Comparison of ENCODE assay signal across 8 cellular contexts in the genomic region with DNA sequence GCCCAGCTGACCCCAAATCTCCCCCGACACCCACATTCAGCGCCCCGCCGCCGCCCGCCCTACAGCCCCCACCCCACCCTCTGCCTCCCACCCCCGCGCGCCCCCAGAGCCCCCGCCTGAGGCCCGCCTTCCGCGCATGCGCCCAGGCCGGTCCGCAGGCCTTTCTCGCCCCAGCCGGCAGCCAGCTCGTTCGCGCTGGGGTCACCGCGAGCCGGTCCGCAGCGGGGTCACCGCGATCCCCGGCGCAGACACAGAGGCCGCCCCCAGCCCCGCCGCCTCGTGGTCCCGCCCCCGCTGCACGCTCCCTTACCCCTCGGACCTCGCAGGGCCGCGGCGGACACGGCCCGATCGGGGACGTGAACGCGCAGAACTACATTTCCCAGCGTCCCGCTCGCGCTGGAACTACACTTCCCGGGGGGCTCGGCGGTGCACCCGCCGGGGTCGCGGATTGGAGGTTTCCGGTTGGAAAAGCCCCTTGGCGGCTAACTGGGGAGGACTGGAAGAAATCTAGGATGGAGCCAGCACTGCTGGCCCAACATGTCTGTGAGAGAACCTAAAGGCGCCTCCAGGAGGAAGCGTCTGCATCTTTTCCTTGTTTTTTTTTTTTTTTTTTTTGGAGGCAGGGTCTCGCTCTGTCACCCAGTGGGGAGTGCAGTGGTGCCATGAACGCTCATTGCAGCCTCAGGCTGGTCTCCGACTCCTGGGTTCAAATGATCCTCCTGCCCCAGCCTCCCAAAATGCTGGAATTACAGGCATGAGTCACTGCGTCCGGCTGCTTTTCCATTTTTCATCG. TPM values are rescaled to one million over a fixed set of nuclear protein-coding genes. Genes with fewer than 3 reads are reported as not detected.
A peak's percentile ranks its signal among the peaks of the same experiment; 100 is the strongest.
DNase-seq lines count a peak whose midpoint lies in the region; ATAC-seq and TF ChIP-seq lines count a peak whose summit lies in the region.

TSS of gene ZNF605 (minus strand) at position 374 of the 793 bp plus-strand sequence. CDS start 10,671 bp downstream, outside the sequence.

- 1% methylated on average over 36 to 38 of the region's 69 CpGs for WGBS in lower leg skin, 2 donors

- H3K4me1 Mint-ChIP-seq in activated CD4-positive, alpha-beta memory T cell treated with anti-CD3 and anti-CD28 coated beads for 36 hours (ENCODE audit: low read depth), result peaks cover 31% of the 10 kb centered on the region

- no peaks in the 10 kb centered on the region for H3K27me3 ChIP-seq in dorsolateral prefrontal cortex

- intact Hi-C loops in activated CD4-positive, alpha-beta memory T cell treated with anti-CD3 and anti-CD28 coated beads for 36 hours (cut with micrococcal nuclease), result loop anchor here (1.0 kb wide), 5 partner anchors 30 to 124 kb away; partner anchors contain the start of genes CHFR, ZNF140, ZNF26 and ZNF84
- intact Hi-C loops in dorsolateral prefrontal cortex (cut with DNase I), result loop anchor here (1.0 to 5.0 kb wide), 7 partner anchors 30 to 129 kb away; partner anchors contain the start of genes ZNF26 (in 2 of the 2), CHFR (in 1 of the 2), GOLGA3 (in 1 of the 2) and ZNF140 (in 1 of the 2)
- intact Hi-C loops in lower leg skin (cut with DNase I; ENCODE audit: low total_unique reads), result no loop called here

- peaks cover 28% of the 10 kb centered on the region for H3K36me3 Mint-ChIP-seq in activated CD4-positive, alpha-beta memory T cell treated with anti-CD3 and anti-CD28 coated beads for 36 hours

- H3K4me3 ChIP-seq in AG10803 (ENCODE audit: low read length) (peak within 1 kb of the TSS; percentile 90), dorsolateral prefrontal cortex (peak within 1 kb of the TSS; percentile 60 to 99 (median 87)), lower leg skin (ENCODE audit: low read depth, poor library complexity, severe bottlenecking) (peak within 1 kb of the TSS; percentile 57)

- H3K27ac Mint-ChIP-seq in activated CD4-positive, alpha-beta memory T cell treated with anti-CD3 and anti-CD28 coated beads for 36 hours, result peak within 1 kb of the TSS; percentile 89

- ATAC-seq in HG03196 (IDR thresholded peaks at IDR 0.05; ENCODE audit: unreplicated experiment), result peak; percentile 97

- no peak for TF ChIP-seq CTCF in AG10803 (conservative IDR thresholded peaks at IDR 0.05; ENCODE audit: low read length)
- peak in 9 of 56 donors; percentile 6 to 21 (median 10) for TF ChIP-seq CTCF in dorsolateral prefrontal cortex (IDR thresholded peaks at IDR 0.05 in 54 of 56, conservative IDR thresholded peaks at IDR 0.05 in 2 of 56; ENCODE audit: low read depth in 1 of 56, partially characterized antibody in 56 of 56)
- no peak for TF ChIP-seq CTCF in lower leg skin (IDR thresholded peaks at IDR 0.05)

- peak within 1 kb of the TSS; percentile 88 for H3K4me3 Mint-ChIP-seq in activated CD4-positive, alpha-beta memory T cell treated with anti-CD3 and anti-CD28 coated beads for 36 hours

- POLR2A ChIA-PET in activated CD4-positive, alpha-beta memory T cell treated with anti-CD3 and anti-CD28 coated beads for 36 hours (lab: Charles Lee), result interaction anchor here (0.9 to 2.1 kb wide), 2 partner anchors 30 to 124 kb away, joined by 3 to 10 read pairs; partner anchors contain the start of gene ZNF26

- no peaks in the 10 kb centered on the region for H3K27me3 Mint-ChIP-seq in activated CD4-positive, alpha-beta memory T cell treated with anti-CD3 and anti-CD28 coated beads for 36 hours

- H3K27ac ChIP-seq in dorsolateral prefrontal cortex, result peak within 1 kb of the TSS; percentile 77 to 98 (median 94)

- CTCF ChIA-PET in activated CD4-positive, alpha-beta memory T cell treated with anti-CD3 and anti-CD28 coated beads for 36 hours (lab: Charles Lee), result interaction anchor here (0.5 to 1.3 kb wide), 2 partner anchors 30 to 40 kb away, joined by 3 to 5 read pairs; partner anchors contain the start of gene ZNF26

- DNase-seq in AG10803 (ENCODE audit: low read depth), result peak; percentile 87
- peak; percentile 89 for DNase-seq in NCI-H510A (lab: John Stamatoyannopoulos, UW)
- DNase-seq in activated CD4-positive, alpha-beta memory T cell treated with anti-CD3 and anti-CD28 coated beads for 36 hours, result peak; percentile 93
- DNase-seq in dorsolateral prefrontal cortex, result peak; percentile 84 to 94 (median 90)
- DNase-seq in lower leg skin (ENCODE audit: low spot score in 2 of 2), result peak; percentile 80 to 94
- DNase-seq in stimulated activated CD4-positive, alpha-beta T cell treated with anti-CD3 and anti-CD28 coated beads, Interleukin-4, amount 100 ng/mL, for 24 hours, result peak; percentile 86

- TF ChIP-seq POLR2A in GM18951 (IDR thresholded peaks at IDR 0.05; ENCODE audit: extremely low read depth, insufficient read depth, insufficient read length), result peak; percentile 44
- TF ChIP-seq POLR2A in lower leg skin (IDR thresholded peaks at IDR 0.05), result no peak

- in situ Hi-C loops in GM18951 (cut with MboI; ENCODE audit: low sequenced_read_pairs, unreplicated experiment), result no loop called here

- peaks cover 19% of the 10 kb centered on the region for H3K9me3 Mint-ChIP-seq in activated CD4-positive, alpha-beta memory T cell treated with anti-CD3 and anti-CD28 coated beads for 36 hours

RNA-seq across cellular contexts. Expression of gene ZNF605, which starts in this region (rescaled TPM):
- total RNA-seq in activated CD4-positive, alpha-beta memory T cell treated with anti-CD3 and anti-CD28 coated beads for 36 hours, result 1 to 10 TPM; 4.6 to 5.3 TPM
- 10 to 100 TPM; 19.5 to 58.5 (median 30.4) TPM for total RNA-seq in dorsolateral prefrontal cortex
- 1 to 10 TPM; 4.9 to 7.7 (median 5.6) TPM for total RNA-seq in lower leg skin

Comparison
In these comparisons a context has a peak if more than half of its experiments do, and no peak if none do; other contexts are left out.
1. Peak in every context shown above with its lines: DNase-seq, ATAC-seq, H3K4me3 ChIP-seq and H3K27ac ChIP-seq.